ENCODE assay signal across 1 cellular context in genomic region chr16:12541672-12542071, GRCh38.
TF ChIP-seq lines count a peak whose summit lies in the region.

No MANE protein-coding gene starts in this region.

TF ChIP-seq in GM23338, 12 proteins besides CTCF, POLR2A, EP300 and RAD21:
- TF ChIP-seq EZH2 (IDR thresholded peaks at IDR 0.05; ENCODE audit: low read depth, unreplicated experiment) (no peak), ETS1 (IDR thresholded peaks at IDR 0.05) (no peak), POLR2AphosphoS5 (IDR thresholded peaks at IDR 0.05; ENCODE audit: low read depth) (no peak), NANOG (IDR thresholded peaks at IDR 0.05; ENCODE audit: borderline replicate concordance) (no peak), EZH2phosphoT487 (IDR thresholded peaks at IDR 0.05; ENCODE audit: unreplicated experiment) (no peak), CREB1 (CRISPR knock-in tag; IDR thresholded peaks at IDR 0.05; ENCODE audit: low read depth) (no peak), STAT1 (IDR thresholded peaks at IDR 0.05; ENCODE audit: unreplicated experiment) (no peak), REST (IDR thresholded peaks at IDR 0.05; ENCODE audit: unreplicated experiment) (no peak), JUNB (IDR thresholded peaks at IDR 0.05; ENCODE audit: unreplicated experiment) (no peak)
TF ChIP-seq in GM23338: peak in this region for 0.
